Comparison of ENCODE assay signal across 19 cellular contexts in genomic region chr10:51510231-51510630, GRCh38.
DNase-seq lines count a peak whose midpoint lies in the region; ATAC-seq, FAIRE-seq and TF ChIP-seq lines count a peak whose summit lies in the region.
"Had no signal": no experiment of that assay in that cellular context is flagged by ENCODE, and none has a peak within 500 bp of the region (broad histone marks: within the 10 kb centered on the region; RNA-seq: fewer than 3 reads in every experiment).

No MANE protein-coding gene starts in this region.

- POLR2A ChIA-PET in HepG2 (lab: Yijun Ruan, JAX), result no interaction called here

- H3K27ac ChIP-seq in mammary epithelial cell (ENCODE audit: insufficient read depth, low read depth, low read length), result no peak overlapping the region
- H3K27ac ChIP-seq in HepG2 (ENCODE audit: extremely low read length, insufficient read depth, low read length), result no peak overlapping the region
- H3K27ac ChIP-seq: A549, C4-2B, KMS-11, PC-9 had no signal

- dilution Hi-C loops in mammary epithelial cell (cut with HindIII; ENCODE audit: low sequenced_read_pairs), result no loop called here

- H3K9ac ChIP-seq in adipocyte (ENCODE audit: low read length) (no peak overlapping the region), mammary epithelial cell (ENCODE audit: insufficient read depth, low read length) (no peak overlapping the region), HepG2 (ENCODE audit: insufficient read depth, low read depth, low read length) (no peak overlapping the region)
- H3K9ac ChIP-seq: KMS-11 had no signal

- intact Hi-C loops in mammary epithelial cell (cut with micrococcal nuclease) (no loop called here), HepG2 (cut with micrococcal nuclease; ENCODE audit: unreplicated experiment) (no loop called here)

- H3K4me3 ChIP-seq in adipocyte (ENCODE audit: low read length) (no peak overlapping the region), epithelial cell of esophagus (ENCODE audit: low read length) (no peak overlapping the region), foreskin fibroblast (ENCODE audit: low read depth in 1 of 2, low read length in 2 of 2) (no peak overlapping the region), mammary epithelial cell (replicated peaks in 1 of 3; ENCODE audit: insufficient read depth in 1 of 3, low read depth in 2 of 3, low read length in 3 of 3) (no peak overlapping the region), HepG2 (replicated peaks in 1 of 3; ENCODE audit: insufficient read depth in 1 of 3, low read depth in 2 of 3, low read length in 3 of 3) (no peak overlapping the region)
- H3K4me3 ChIP-seq: A549, PC-9 had no signal

- H3K4me1 ChIP-seq in adipocyte (ENCODE audit: control insufficient read depth, insufficient read depth, low read length) (peaks cover 10% of the 10 kb centered on the region), mammary epithelial cell (ENCODE audit: insufficient read depth, low read length) (no peaks in the 10 kb centered on the region), HepG2 (ENCODE audit: insufficient read depth, low read length) (no peaks in the 10 kb centered on the region)
- H3K4me1 ChIP-seq: A549 had no signal

- CTCF ChIA-PET in mammary epithelial cell (lab: Charles Lee; ENCODE audit: low non-redundant PET), result no interaction called here
- CTCF ChIA-PET in HepG2 (lab: Yijun Ruan, JAX; ENCODE audit: low intra/inter-chr PET ratio, low total read pairs), result no interaction called here

- in situ Hi-C loops in mammary epithelial cell (cut with MboI; ENCODE audit: low sequenced_read_pairs in 2 of 2), result no loop called here
- in situ Hi-C loops in HepG2 (cut with HindIII; ENCODE audit: extremely low pct_ligation_motif_present, low pct_unique_long_range_greater_than_20kb), result no loop called here

- H3K27me3 ChIP-seq in adipocyte (replicated peaks; ENCODE audit: control insufficient read depth, insufficient read depth, low read length) (no peaks in the 10 kb centered on the region), mammary epithelial cell (ENCODE audit: insufficient read depth, low read length) (no peaks in the 10 kb centered on the region), HepG2 (ENCODE audit: control insufficient read depth in 1 of 2, insufficient read depth in 2 of 2, low read length in 2 of 2) (no peaks in the 10 kb centered on the region)

- peak; percentile 27 for DNase-seq in GM03348 (ENCODE audit: low spot score)
- peak; percentile 73 for DNase-seq in adipocyte (ENCODE audit: low read depth)
- peak; percentile 1 for DNase-seq in epithelial cell of esophagus (ENCODE audit: low read depth)
- peak; percentile 3 to 43 for DNase-seq in foreskin fibroblast
- no peak for DNase-seq in mammary epithelial cell
- no peak for DNase-seq in DMS114 treated with DMSO at 0.1 percent for 48 hours (lab: John Stamatoyannopoulos, UW; ENCODE audit: unreplicated experiment)
- no peak for DNase-seq in HepG2 (ENCODE audit: low spot score)
- DNase-seq: DMS79 treated with DMSO at 0.1 percent for 48 hours, GOT3, NCI-H1436, NCI-H1930, NCI-H226, NCI-H524 treated with DMSO at 0.1 percent for 48 hours, PC-9 had no signal

- no peaks in the 10 kb centered on the region for H4K20me1 ChIP-seq in mammary epithelial cell (ENCODE audit: insufficient read depth, low read length)
- no peaks in the 10 kb centered on the region for H4K20me1 ChIP-seq in HepG2 (ENCODE audit: insufficient read depth, low read length)

- BruUV-seq in mammary epithelial cell (replicated peaks; lab: Mats Ljungman, UMichigan) (no TSS peak), HepG2 (replicated peaks; lab: Mats Ljungman, UMichigan) (no TSS peak)

- WGBS in mammary epithelial cell (ENCODE audit: low coverage, missing lambda C conversion rate), result 54% methylated on average over 2 of the region's 2 CpGs
- WGBS in HepG2 (ENCODE audit: low lambda C conversion rate), result 1% methylated on average over 2 of the region's 2 CpGs

- no peak for FAIRE-seq in HepG2 (lab: Jason Lieb, UNC)
- FAIRE-seq: A549, GM19239 had no signal

- H3K79me2 ChIP-seq in mammary epithelial cell (ENCODE audit: insufficient read depth, low read length) (no peaks in the 10 kb centered on the region), HepG2 (ENCODE audit: insufficient read depth, low read length) (no peaks in the 10 kb centered on the region)

- H2AFZ ChIP-seq in mammary epithelial cell (ENCODE audit: low read depth, low read length) (no peak overlapping the region), HepG2 (ENCODE audit: low read length) (no peak overlapping the region)
- H2AFZ ChIP-seq: PC-9 had no signal

- TF ChIP-seq CTCF in epithelial cell of esophagus (IDR thresholded peaks at IDR 0.05; ENCODE audit: insufficient read depth, low read depth, low read length, missing control alignments) (no peak), foreskin fibroblast (IDR thresholded peaks at IDR 0.05; ENCODE audit: low read depth, low read length) (no peak), mammary epithelial cell (conservative IDR thresholded peaks at IDR 0.05 in 1 of 2, IDR thresholded peaks at IDR 0.05 in 1 of 2; ENCODE audit: extremely low read depth in 1 of 2, insufficient read depth in 1 of 2, low read depth in 1 of 2, low read length in 2 of 2) (no peak), HepG2 (CRISPR knock-in tag; IDR thresholded peaks at IDR 0.05) (no peak)

- H3K4me2 ChIP-seq in mammary epithelial cell (ENCODE audit: insufficient read depth, low read depth, low read length) (no peak overlapping the region), HepG2 (ENCODE audit: low read depth, low read length) (no peak overlapping the region)
- H3K4me2 ChIP-seq: A549, KMS-11, PC-9 had no signal

- ATAC-seq in GM21360 (IDR thresholded peaks at IDR 0.05; ENCODE audit: unreplicated experiment), result no peak
- no peak for ATAC-seq in HepG2
- ATAC-seq: A549 had no signal

- TF ChIP-seq EP300 in HepG2 (IDR thresholded peaks at IDR 0.05; ENCODE audit: low read depth in 2 of 2, low read length in 2 of 2) (no peak), HepG2 (CRISPR knock-in tag; IDR thresholded peaks at IDR 0.05; ENCODE audit: borderline replicate concordance) (no peak)

- no peaks in the 10 kb centered on the region for H3K36me3 ChIP-seq in adipocyte (ENCODE audit: control insufficient read depth, insufficient read depth, low read length, severe bottlenecking)
- H3K36me3 ChIP-seq in mammary epithelial cell (ENCODE audit: insufficient read depth, low read length), result no peaks in the 10 kb centered on the region
- H3K36me3 ChIP-seq in HepG2 (replicated peaks in 1 of 2; ENCODE audit: control insufficient read depth in 1 of 2, insufficient read depth in 2 of 2, low read length in 2 of 2), result no peaks in the 10 kb centered on the region

- TF ChIP-seq RAD21 in HepG2 (CRISPR knock-in tag; IDR thresholded peaks at IDR 0.05), result no peak

- H3K9me3 ChIP-seq in adipocyte (ENCODE audit: control insufficient read depth, low read length), result no peaks in the 10 kb centered on the region
- H3K9me3 ChIP-seq in mammary epithelial cell (replicated peaks; ENCODE audit: insufficient read depth, low read length), result no peaks in the 10 kb centered on the region
- no peaks in the 10 kb centered on the region for H3K9me3 ChIP-seq in HepG2 (ENCODE audit: low read length)
- H3K9me3 ChIP-seq: A549 had no signal

- TF ChIP-seq POLR2A in HepG2 (IDR thresholded peaks at IDR 0.05; ENCODE audit: insufficient read depth in 1 of 2, low read depth in 2 of 2, low read length in 2 of 2), result no peak

TF ChIP-seq in HepG2, 621 proteins besides CTCF, POLR2A, EP300 and RAD21 (continues in another document):
- TF ChIP-seq FOXO4 (CRISPR knock-in tag; conservative IDR thresholded peaks at IDR 0.05) (no peak), ZNF121 (CRISPR knock-in tag; IDR thresholded peaks at IDR 0.05) (no peak), HHEX (CRISPR knock-in tag; IDR thresholded peaks at IDR 0.05) (no peak), ZNF546 (CRISPR knock-in tag; conservative IDR thresholded peaks at IDR 0.05) (no peak), GTF3A (CRISPR knock-in tag; conservative IDR thresholded peaks at IDR 0.05) (no peak), ZNF17 (CRISPR knock-in tag; IDR thresholded peaks at IDR 0.05) (no peak), NFYC (CRISPR knock-in tag; IDR thresholded peaks at IDR 0.05) (no peak), HOXA7 (CRISPR knock-in tag; IDR thresholded peaks at IDR 0.05) (no peak), SRF (IDR thresholded peaks at IDR 0.05; ENCODE audit: low read depth, low read length) (no peak)

Comparison
In these comparisons a context has a peak if more than half of its experiments do, and no peak if none do; other contexts are left out.
1. DNase-seq: peak in GM03348 (single experiment), adipocyte (single experiment), epithelial cell of esophagus (single experiment) and foreskin fibroblast (2 of 2); none in mammary epithelial cell (single experiment), DMS114 treated with DMSO at 0.1 percent for 48 hours (single experiment) and HepG2 (single experiment).